ENCODE assay signal across 13 cellular contexts in genomic region chr13:29465741-29466293, GRCh38.
A peak's percentile ranks its signal among the peaks of the same experiment; 100 is the strongest.
DNase-seq lines count a peak whose midpoint lies in the region; ATAC-seq and TF ChIP-seq lines count a peak whose summit lies in the region.
"Had no signal": no experiment of that assay in that cellular context is flagged by ENCODE, and none has a peak within 500 bp of the region (broad histone marks: within the 10 kb centered on the region; RNA-seq: fewer than 3 reads in every experiment).

No MANE protein-coding gene starts in this region.

- no peak overlapping the region for H3K4me3 Mint-ChIP-seq in activated T-cell treated with anti-CD3 and anti-CD28 coated beads, Interleukin-2, amount 50 U/mL, for 4 hours

- TF ChIP-seq CTCF in AG10803 (conservative IDR thresholded peaks at IDR 0.05; ENCODE audit: low read length): no peak

- no peaks in the 10 kb centered on the region for H3K27me3 Mint-ChIP-seq in activated T-cell treated with anti-CD3 and anti-CD28 coated beads, Interleukin-2, amount 50 U/mL, for 4 hours (ENCODE audit: low read depth)

- POLR2A ChIA-PET in HEK293T (lab: Yijun Ruan, JAX): no interaction called here

- H3K9me3 Mint-ChIP-seq in activated T-cell treated with anti-CD3 and anti-CD28 coated beads, Interleukin-2, amount 50 U/mL, for 4 hours: no peaks in the 10 kb centered on the region

- DNase-seq in AG10803 (ENCODE audit: low read depth): peak; percentile 53
- DNase-seq in LHCN-M2 (ENCODE audit: low read depth): peak; percentile 66
- DNase-seq in dermis blood vessel endothelial cell: peak; percentile 31
- DNase-seq in lung microvascular endothelial cell (ENCODE audit: low read depth in 2 of 2): peak; percentile 33 to 46
- DNase-seq in activated T-cell treated with anti-CD3 and anti-CD28 coated beads, Interleukin-2, amount 50 U/mL, for 4 hours: no peak
- DNase-seq in stimulated activated CD4-positive, alpha-beta T cell treated with anti-CD3 and anti-CD28 coated beads, Interleukin-12 subunit alpha, Interleukin-12 subunit beta, amount 100 ng/mL, for 4 hours: no peak
- DNase-seq in HEK293T (ENCODE audit: extremely low spot score): no peak
- no peak for DNase-seq in NCI-H1092 (lab: John Stamatoyannopoulos, UW)
- DNase-seq: cerebellar nuclear complex, NCI-H69, T1000 had no signal

- H3K36me3 Mint-ChIP-seq in activated T-cell treated with anti-CD3 and anti-CD28 coated beads, Interleukin-2, amount 50 U/mL, for 4 hours (ENCODE audit: insufficient read depth): no peaks in the 10 kb centered on the region

- CTCF ChIA-PET in HEK293T (lab: Yijun Ruan, JAX): no interaction called here

- no peak for ATAC-seq in activated T-cell treated with anti-CD3 and anti-CD28 coated beads, Interleukin-2, amount 50 U/mL, for 4 hours

- no peak overlapping the region for H3K4me3 ChIP-seq in AG10803 (ENCODE audit: low read length)
- H3K4me3 ChIP-seq: BLaER1 treated with 17β-estradiol and CSF1 and Interleukin-3, amounts not matched to agents 10 nM and 100 nM; vagina had no signal

- H3K4me1 Mint-ChIP-seq in activated T-cell treated with anti-CD3 and anti-CD28 coated beads, Interleukin-2, amount 50 U/mL, for 4 hours (ENCODE audit: low read depth): no peaks in the 10 kb centered on the region

TF ChIP-seq in HEK293T, 16 proteins besides CTCF, POLR2A, EP300 and RAD21:
- no peak for TF ChIP-seq SP1 (IDR thresholded peaks at IDR 0.05)
- TF ChIP-seq L3MBTL2 (conservative IDR thresholded peaks at IDR 0.05): no peak
- no peak for TF ChIP-seq SUZ12 (IDR thresholded peaks at IDR 0.05)
- TF ChIP-seq FOXA1 (IDR thresholded peaks at IDR 0.05): no peak

Comparison
In these comparisons a context has a peak if more than half of its experiments do, and no peak if none do; other contexts are left out.
1. DNase-seq: peak in AG10803 (single experiment), LHCN-M2 (single experiment), dermis blood vessel endothelial cell (single experiment) and lung microvascular endothelial cell (2 of 2); none in activated T-cell treated with anti-CD3 and anti-CD28 coated beads, Interleukin-2, amount 50 U/mL, for 4 hours (single experiment), stimulated activated CD4-positive, alpha-beta T cell treated with anti-CD3 and anti-CD28 coated beads, Interleukin-12 subunit alpha, Interleukin-12 subunit beta, amount 100 ng/mL, for 4 hours (single experiment), HEK293T (single experiment) and NCI-H1092 (single experiment).